Comparison of ENCODE assay signal across 26 cellular contexts in genomic region chr12:111151441-111151840, GRCh38.
"Had no signal": no experiment of that assay in that cellular context is flagged by ENCODE, and none has a peak within 500 bp of the region (broad histone marks: within the 10 kb centered on the region; RNA-seq: fewer than 3 reads in every experiment).

No MANE protein-coding gene starts in this region.

- H3K27ac ChIP-seq: adrenal gland, epithelial cell of prostate, esophagus squamous epithelium, gastroesophageal sphincter had no signal

- H3K4me1 ChIP-seq: adrenal gland had no signal

- H3K27ac Mint-ChIP-seq: activated CD4-positive, alpha-beta memory T cell treated with anti-CD3 and anti-CD28 coated beads for 36 hours; activated CD4-positive, alpha-beta T cell treated with anti-CD3 and anti-CD28 coated beads for 36 hours; activated CD4-positive, alpha-beta T cell treated with anti-CD3 and anti-CD28 coated beads, Interleukin-2, amount 10 ng/mL, durations not matched to agents 24 days and 14 days; activated CD8-positive, alpha-beta memory T cell treated with anti-CD3 and anti-CD28 coated beads, Interleukin-2, amount 10 ng/mL, durations not matched to agents 7 days and 5 days; activated CD8-positive, alpha-beta T cell treated with anti-CD3 and anti-CD28 coated beads, Interleukin-2, amount 10 ng/mL, durations not matched to agents 7 days and 5 days; activated naive CD4-positive, alpha-beta T cell treated with anti-CD3 and anti-CD28 coated beads for 36 hours; activated naive CD4-positive, alpha-beta T cell treated with anti-CD3 and anti-CD28 coated beads, Interleukin-2, amount 50 U/mL, for 24 hours; activated naive CD8-positive, alpha-beta T cell treated with anti-CD3 and anti-CD28 coated beads for 36 hours; activated naive CD8-positive, alpha-beta T cell treated with anti-CD3 and anti-CD28 coated beads, Interleukin-2, amount 50 U/mL, for 24 hours; activated T-helper 1 cell treated with anti-CD3 and anti-CD28 coated beads, Interleukin-12 subunit alpha, Interleukin-12 subunit beta, Interleukin-2, Interleukin-4 antibody, amounts not matched to agents 30 ng/mL and 10 ng/mL and 1 ng/mL, durations not matched to agents 14 hours and 24 hours and 36 hours; activated T-helper 2 cell treated with anti-CD3 and anti-CD28 coated beads, Interferon-gamma antibody, Interleukin-2, Interleukin-4, amounts not matched to agents 10 μg/mL and 5 μg/mL and 100 μg/mL, durations not matched to agents 14 hours and 24 hours and 36 hours had no signal

- ATAC-seq: activated CD4-positive, alpha-beta T cell treated with anti-CD3 and anti-CD28 coated beads for 36 hours; activated CD8-positive, alpha-beta memory T cell treated with anti-CD3 and anti-CD28 coated beads, Interleukin-2, amount 10 ng/mL, durations not matched to agents 7 days and 5 days; activated CD8-positive, alpha-beta T cell treated with anti-CD3 and anti-CD28 coated beads, Interleukin-2, amount 10 ng/mL, durations not matched to agents 7 days and 5 days; activated naive CD8-positive, alpha-beta T cell treated with anti-CD3 and anti-CD28 coated beads, Interleukin-2, amount 50 U/mL, for 24 hours; gastroesophageal sphincter had no signal

- H3K36me3 ChIP-seq: adrenal gland, esophagus squamous epithelium, gastroesophageal sphincter had no signal

- H3K9me3 Mint-ChIP-seq: activated T-helper 1 cell treated with anti-CD3 and anti-CD28 coated beads, Interleukin-12 subunit alpha, Interleukin-12 subunit beta, Interleukin-2, Interleukin-4 antibody, amounts not matched to agents 30 ng/mL and 10 ng/mL and 1 ng/mL, durations not matched to agents 14 hours and 24 hours and 36 hours; activated T-helper 2 cell treated with anti-CD3 and anti-CD28 coated beads, Interferon-gamma antibody, Interleukin-2, Interleukin-4, amounts not matched to agents 10 μg/mL and 5 μg/mL and 100 μg/mL, durations not matched to agents 14 hours and 24 hours and 36 hours had no signal

- H3K36me3 Mint-ChIP-seq: activated CD4-positive, alpha-beta memory T cell treated with anti-CD3 and anti-CD28 coated beads for 36 hours; activated CD8-positive, alpha-beta memory T cell treated with anti-CD3 and anti-CD28 coated beads, Interleukin-2, amount 10 ng/mL, durations not matched to agents 7 days and 5 days; activated naive CD8-positive, alpha-beta T cell treated with anti-CD3 and anti-CD28 coated beads for 36 hours had no signal

- DNase-seq: activated CD4-positive, alpha-beta memory T cell treated with anti-CD3 and anti-CD28 coated beads for 36 hours; activated CD4-positive, alpha-beta T cell treated with anti-CD3 and anti-CD28 coated beads for 36 hours; activated CD4-positive, alpha-beta T cell treated with anti-CD3 and anti-CD28 coated beads, Interleukin-2, amount 10 ng/mL, durations not matched to agents 24 days and 14 days; activated CD4-positive, CD25-positive, alpha-beta regulatory T cell; activated CD4-positive, CD25-positive, alpha-beta regulatory T cell treated with anti-CD3 and anti-CD28 coated beads, Interleukin-2, amount 50 U/mL, for 72 hours; activated CD8-positive, alpha-beta memory T cell treated with anti-CD3 and anti-CD28 coated beads, Interleukin-2, amount 10 ng/mL, durations not matched to agents 7 days and 5 days; activated CD8-positive, alpha-beta memory T cell treated with anti-CD3 and anti-CD28 coated beads, Interleukin-2, amount 50 U/mL, for 4 hours; activated CD8-positive, alpha-beta T cell treated with anti-CD3 and anti-CD28 coated beads, Interleukin-2, amount 10 ng/mL, durations not matched to agents 7 days and 5 days; activated effector memory CD4-positive, alpha-beta T cell treated with anti-CD3 and anti-CD28 coated beads, Interleukin-2, amount 50 U/mL, for 16 hours; activated naive CD4-positive, alpha-beta T cell treated with anti-CD3 and anti-CD28 coated beads for 36 hours; activated naive CD8-positive, alpha-beta T cell treated with anti-CD3 and anti-CD28 coated beads for 36 hours; activated naive CD8-positive, alpha-beta T cell treated with anti-CD3 and anti-CD28 coated beads, Interleukin-2, amount 50 U/mL, for 24 hours; activated T-cell treated with anti-CD3 and anti-CD28 coated beads, Interleukin-2, amount 50 U/mL, for 1 hour; activated T-cell treated with anti-CD3 and anti-CD28 coated beads, Interleukin-2, amount 50 U/mL, for 48 hours; adrenal gland; caudate nucleus; cortex of kidney; effector CD8-positive, alpha-beta T cell; esophagus squamous epithelium; foreskin melanocyte; T-helper 2 cell had no signal

- H3K4me3 ChIP-seq: adrenal gland, esophagus squamous epithelium, gastroesophageal sphincter had no signal

- H3K4me1 Mint-ChIP-seq: activated CD4-positive, alpha-beta T cell treated with anti-CD3 and anti-CD28 coated beads for 36 hours; activated CD4-positive, alpha-beta T cell treated with anti-CD3 and anti-CD28 coated beads, Interleukin-2, amount 10 ng/mL, durations not matched to agents 24 days and 14 days; activated CD8-positive, alpha-beta memory T cell treated with anti-CD3 and anti-CD28 coated beads, Interleukin-2, amount 10 ng/mL, durations not matched to agents 7 days and 5 days; activated naive CD4-positive, alpha-beta T cell treated with anti-CD3 and anti-CD28 coated beads, Interleukin-2, amount 50 U/mL, for 24 hours; activated naive CD8-positive, alpha-beta T cell treated with anti-CD3 and anti-CD28 coated beads for 36 hours; activated naive CD8-positive, alpha-beta T cell treated with anti-CD3 and anti-CD28 coated beads, Interleukin-2, amount 50 U/mL, for 24 hours had no signal

- H3K9me3 ChIP-seq: adrenal gland, esophagus squamous epithelium, gastroesophageal sphincter had no signal

- H3K27me3 Mint-ChIP-seq: activated naive CD8-positive, alpha-beta T cell treated with anti-CD3 and anti-CD28 coated beads for 36 hours had no signal

- H3K4me3 Mint-ChIP-seq: activated CD4-positive, alpha-beta memory T cell treated with anti-CD3 and anti-CD28 coated beads for 36 hours; activated CD4-positive, alpha-beta T cell treated with anti-CD3 and anti-CD28 coated beads for 36 hours; activated CD4-positive, alpha-beta T cell treated with anti-CD3 and anti-CD28 coated beads, Interleukin-2, amount 10 ng/mL, durations not matched to agents 24 days and 14 days; activated CD8-positive, alpha-beta memory T cell treated with anti-CD3 and anti-CD28 coated beads, Interleukin-2, amount 10 ng/mL, durations not matched to agents 7 days and 5 days; activated CD8-positive, alpha-beta T cell treated with anti-CD3 and anti-CD28 coated beads, Interleukin-2, amount 10 ng/mL, durations not matched to agents 7 days and 5 days; activated naive CD4-positive, alpha-beta T cell treated with anti-CD3 and anti-CD28 coated beads for 36 hours; activated naive CD4-positive, alpha-beta T cell treated with anti-CD3 and anti-CD28 coated beads, Interleukin-2, amount 50 U/mL, for 24 hours; activated naive CD8-positive, alpha-beta T cell treated with anti-CD3 and anti-CD28 coated beads for 36 hours; activated naive CD8-positive, alpha-beta T cell treated with anti-CD3 and anti-CD28 coated beads, Interleukin-2, amount 50 U/mL, for 24 hours; activated T-helper 1 cell treated with anti-CD3 and anti-CD28 coated beads, Interleukin-12 subunit alpha, Interleukin-12 subunit beta, Interleukin-2, Interleukin-4 antibody, amounts not matched to agents 30 ng/mL and 10 ng/mL and 1 ng/mL, durations not matched to agents 14 hours and 24 hours and 36 hours had no signal
